Comparison of ENCODE assay signal across 18 cellular contexts in genomic region chr17:2692781-2693135, GRCh38. TPM values are rescaled to one million over a fixed set of nuclear protein-coding genes. Genes with fewer than 3 reads are reported as not detected.
DNase-seq lines count a peak whose midpoint lies in the region; ATAC-seq and TF ChIP-seq lines count a peak whose summit lies in the region.
"Had no signal": no experiment of that assay in that cellular context is flagged by ENCODE, and none has a peak within 500 bp of the region (broad histone marks: within the 10 kb centered on the region; RNA-seq: fewer than 3 reads in every experiment).

No MANE protein-coding gene starts in this region.

- H3K9me3 ChIP-seq in heart left ventricle: no peaks in the 10 kb centered on the region
- H3K9me3 ChIP-seq in stomach: no peaks in the 10 kb centered on the region
- H3K9me3 ChIP-seq in Caco-2: no peaks in the 10 kb centered on the region
- H3K9me3 ChIP-seq: BE2C had no signal

- H3K36me3 Mint-ChIP-seq in effector memory CD8-positive, alpha-beta T cell (ENCODE audit: insufficient read depth): peaks cover 34% of the 10 kb centered on the region
- H3K36me3 Mint-ChIP-seq in Caco-2 (ENCODE audit: insufficient read depth, unreplicated experiment): peaks cover 82% of the 10 kb centered on the region

- no peak overlapping the region for H3K4me3 ChIP-seq in heart left ventricle
- H3K4me3 ChIP-seq in stomach: no peak overlapping the region
- no peak overlapping the region for H3K4me3 ChIP-seq in Caco-2 (ENCODE audit: low read depth, low read length)

- H3K4me1 ChIP-seq in heart left ventricle (peaks cover 0 to 31% (median 14%) of the 10 kb centered on the region in 12 donors), stomach (peaks cover 8 to 26% (median 17%) of the 10 kb centered on the region in 4 donors), Caco-2 (no peaks in the 10 kb centered on the region)
- H3K4me1 ChIP-seq: BE2C had no signal

- WGBS in heart left ventricle, 4 donors: 91 to 97% (median 93%) methylated on average over 5 to 14 of the region's 14 CpGs
- WGBS in stomach, 5 donors: 85 to 95% (median 90%) methylated on average over 10 to 14 of the region's 14 CpGs

- TF ChIP-seq CTCF in heart left ventricle (IDR thresholded peaks at IDR 0.05) (no peak), stomach (IDR thresholded peaks at IDR 0.05) (no peak), Caco-2 (IDR thresholded peaks at IDR 0.05; ENCODE audit: insufficient read depth in 1 of 2, low read depth in 1 of 2, low read length in 1 of 2, severe bottlenecking in 1 of 2, unreplicated experiment in 1 of 2) (no peak)

- intact Hi-C loops in heart left ventricle (cut with DNase I) (loop anchor here in 1 of 10 donors (10.0 kb wide), 1 partner anchor 178 kb away; the partner anchor contains the start of gene METTL16), Right ventricle myocardium inferior (cut with DNase I) (no loop called here), stomach (cut with DNase I; ENCODE audit: low total_unique reads) (no loop called here), Caco-2 (cut with micrococcal nuclease; ENCODE audit: unreplicated experiment) (no loop called here)

- POLR2A ChIA-PET in Caco-2 (lab: Charles Lee): interaction anchor here (0.6 kb wide), 1 partner anchor 1447 kb away, joined by 3 read pairs; no protein-coding TSS in a partner anchor

- H3K4me3 Mint-ChIP-seq in effector memory CD8-positive, alpha-beta T cell: peak overlapping the region; percentile 71 to 74
- H3K4me3 Mint-ChIP-seq in Caco-2 (ENCODE audit: unreplicated experiment): no peak overlapping the region

- peaks cover 4 to 82% (median 75%) of the 10 kb centered on the region in 9 donors for H3K36me3 ChIP-seq in heart left ventricle
- peaks cover 73 to 84% (median 81%) of the 10 kb centered on the region in 4 donors for H3K36me3 ChIP-seq in stomach
- H3K36me3 ChIP-seq in Caco-2 (ENCODE audit: control insufficient read depth, insufficient read depth, low read length): peaks cover 4% of the 10 kb centered on the region

- no peaks in the 10 kb centered on the region for H3K27me3 Mint-ChIP-seq in effector memory CD8-positive, alpha-beta T cell
- H3K27me3 Mint-ChIP-seq in Caco-2 (ENCODE audit: insufficient read depth, unreplicated experiment): no peaks in the 10 kb centered on the region
- H3K27me3 Mint-ChIP-seq: CD8-positive, alpha-beta memory T cell had no signal

- no peaks in the 10 kb centered on the region for H3K9me3 Mint-ChIP-seq in effector memory CD8-positive, alpha-beta T cell
- H3K9me3 Mint-ChIP-seq in Caco-2 (ENCODE audit: unreplicated experiment): no peaks in the 10 kb centered on the region
- H3K9me3 Mint-ChIP-seq: CD8-positive, alpha-beta memory T cell had no signal

- no peak for TF ChIP-seq EP300 in stomach (IDR thresholded peaks at IDR 0.05)

- DNase-seq in heart left ventricle (peak in 3 of 5 donors; percentile 17 to 29 (median 21)), Right ventricle myocardium inferior (ENCODE audit: missing footprints) (no peak), GM19238 (ENCODE audit: insufficient read length, low spot score) (peak; percentile 5), stomach (peak; percentile 17), Caco-2 (no peak)
- no peak for DNase-seq in effector memory CD8-positive, alpha-beta T cell
- DNase-seq in activated CD4-positive, alpha-beta T cell treated with anti-CD3 and anti-CD28 coated beads for 1 hour: no peak
- DNase-seq: BE2C, DMS153, MM.1S, NCI-H1105, NCI-H1694 treated with DMSO at 0.1 percent for 48 hours, NCI-H446 treated with DMSO at 0.1 percent for 48 hours, NCI-H748 treated with DMSO at 0.1 percent for 48 hours, PC-3 had no signal

- H3K27me3 ChIP-seq in heart left ventricle: no peaks in the 10 kb centered on the region
- H3K27me3 ChIP-seq in stomach: no peaks in the 10 kb centered on the region
- no peaks in the 10 kb centered on the region for H3K27me3 ChIP-seq in Caco-2 (replicated peaks; ENCODE audit: control insufficient read depth, insufficient read depth, low read length)
- H3K27me3 ChIP-seq: BE2C had no signal

- no TSS peak for BruUV-seq in Caco-2 (replicated peaks; lab: Mats Ljungman, UMichigan)

- H3K27ac Mint-ChIP-seq in effector memory CD8-positive, alpha-beta T cell: peak overlapping the region; percentile 57 to 79
- no peak overlapping the region for H3K27ac Mint-ChIP-seq in Caco-2 (ENCODE audit: unreplicated experiment)
- H3K27ac Mint-ChIP-seq: CD8-positive, alpha-beta memory T cell had no signal

- CTCF ChIA-PET in Caco-2 (lab: Charles Lee): no interaction called here

- ATAC-seq in heart left ventricle: no peak
- ATAC-seq in Right ventricle myocardium inferior: no peak
- no peak for ATAC-seq in effector memory CD8-positive, alpha-beta T cell (replicated peaks)
- no peak for ATAC-seq in HG03457 (IDR thresholded peaks at IDR 0.05; ENCODE audit: unreplicated experiment)
- ATAC-seq: PC-3 had no signal

- H3K4me1 Mint-ChIP-seq in effector memory CD8-positive, alpha-beta T cell (ENCODE audit: low read depth in 2 of 2): peaks cover 7 to 18% of the 10 kb centered on the region in 2 donors
- H3K4me1 Mint-ChIP-seq in Caco-2 (ENCODE audit: low read depth, unreplicated experiment): no peaks in the 10 kb centered on the region

- TF ChIP-seq POLR2A in heart left ventricle (IDR thresholded peaks at IDR 0.05) (no peak), stomach (IDR thresholded peaks at IDR 0.05) (no peak)

- H3K27ac ChIP-seq in heart left ventricle (no peak overlapping the region), stomach (no peak overlapping the region)

RNA-seq across cellular contexts. Expression of gene CLUH, which starts 18.8 kb away (rescaled TPM):
- 100 to 1,000 TPM; 104 to 298 (median 157) TPM for total RNA-seq in heart left ventricle
- 100 to 1,000 TPM in 1 of 2 donors, 10 to 100 TPM in 1; 89.5 to 123 TPM for polyA plus RNA-seq in heart left ventricle
- total RNA-seq in Right ventricle myocardium inferior: 180 TPM
- total RNA-seq in stomach: 100 to 1,000 TPM in 2 of 5 donors, 10 to 100 TPM in 3; 45.2 to 417 (median 58.0) TPM
- 10 to 100 TPM; 17.6 to 40.1 (median 30.4) TPM for polyA plus RNA-seq in stomach
- total RNA-seq in Caco-2 (2022): 161 and 164 TPM in 2 replicates

RNA-seq across cellular contexts. Expression of gene CCDC92B, which starts 56.7 kb away (rescaled TPM):
- total RNA-seq in heart left ventricle (under 1 TPM in 6 of 9 donors, not detected in 3; 0.08 to 0.44 (median 0.18) TPM), Right ventricle myocardium inferior (0.16 TPM), stomach (1 to 10 TPM in 1 of 5 donors, not detected in 4; 1.7 TPM), Caco-2 (2022) (0.66 and 1.1 TPM in 2 replicates)
- polyA plus RNA-seq in heart left ventricle (under 1 TPM; 0.03 to 0.27 TPM), stomach (under 1 TPM in 2 of 3 donors, not detected in 1; 0.12 to 0.48 TPM)
- total RNA-seq: H4, PC-3 had no signal
- polyA plus RNA-seq: CD8-positive, alpha-beta memory T cell had no signal

Comparison
In these comparisons a context has a peak if more than half of its experiments do, and no peak if none do; other contexts are left out.
1. DNase-seq: peak in heart left ventricle (3 of 5), GM19238 (single experiment) and stomach (single experiment); none in Right ventricle myocardium inferior (single experiment), effector memory CD8-positive, alpha-beta T cell (0 of 3), Caco-2 (0 of 2) and activated CD4-positive, alpha-beta T cell treated with anti-CD3 and anti-CD28 coated beads for 1 hour (single experiment).